In the genomic region with DNA sequence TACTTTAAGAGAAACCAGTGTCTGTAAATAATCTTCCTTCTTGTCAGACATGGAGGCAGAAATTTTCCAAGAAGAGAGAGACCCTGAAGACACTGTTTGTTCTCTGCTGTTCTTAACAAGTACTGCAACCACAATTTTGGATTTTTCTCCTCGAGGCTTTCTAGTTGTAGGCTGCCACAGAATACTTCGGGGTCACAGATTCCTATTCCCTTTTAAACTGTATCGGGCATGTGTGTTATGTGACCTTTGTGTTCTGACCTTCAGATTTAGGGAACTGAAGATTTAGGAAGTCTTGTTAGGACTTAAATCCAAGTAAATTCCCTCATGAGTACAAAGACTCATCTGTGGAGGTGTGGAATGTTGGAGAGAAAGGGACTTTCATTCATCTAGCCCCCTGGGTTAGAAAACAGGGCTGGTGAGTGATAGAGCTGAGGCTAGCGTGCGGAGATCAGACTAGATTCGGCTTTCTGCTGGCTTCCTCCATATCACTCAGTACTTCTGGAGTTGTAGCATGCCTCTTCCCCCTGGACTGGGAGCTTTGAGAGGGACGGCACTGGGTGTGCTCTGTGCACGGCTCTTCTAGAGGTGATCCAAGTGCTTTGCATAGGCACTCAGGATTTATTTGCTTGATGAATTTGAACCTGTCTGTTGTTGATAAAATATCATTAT, we compare ENCODE assay signal across 11 cellular contexts.
A peak's percentile ranks its signal among the peaks of the same experiment; 100 is the strongest.
DNase-seq lines count a peak whose midpoint lies in the region; ATAC-seq and TF ChIP-seq lines count a peak whose summit lies in the region.
"Had no signal": no experiment of that assay in that cellular context is flagged by ENCODE, and none has a peak within 500 bp of the region (broad histone marks: within the 10 kb centered on the region; RNA-seq: fewer than 3 reads in every experiment).

No MANE protein-coding gene starts in this region.

- H3K4me3 Mint-ChIP-seq in GM23338 (no peak overlapping the region), endodermal cell (no peak overlapping the region)
- H3K4me3 Mint-ChIP-seq in activated T-helper 2 cell treated with anti-CD3 and anti-CD28 coated beads, Interferon-gamma antibody, Interleukin-2, Interleukin-4, amounts not matched to agents 10 μg/mL and 5 μg/mL and 100 μg/mL, durations not matched to agents 14 hours and 24 hours and 36 hours (ENCODE audit: low read depth), result no peak overlapping the region
- no peak overlapping the region for H3K4me3 Mint-ChIP-seq in CD8-positive, alpha-beta T cell

- no peaks in the 10 kb centered on the region for H3K9me2 ChIP-seq in GM23338 (ENCODE audit: insufficient read depth)

- ATAC-seq in GM23338 (peak; percentile 64), left cardiac atrium (peak; percentile 32 to 61), sciatic nerve (peak; percentile 66)
- no peak for ATAC-seq in CD8-positive, alpha-beta T cell

- H3K27me3 ChIP-seq in GM23338 (ENCODE audit: insufficient read depth) (no peaks in the 10 kb centered on the region), endodermal cell (ENCODE audit: control insufficient read depth, insufficient read depth, low read length, poor library complexity, severe bottlenecking) (no peaks in the 10 kb centered on the region)
- no peaks in the 10 kb centered on the region for H3K27me3 ChIP-seq in CD8-positive, alpha-beta T cell (ENCODE audit: insufficient read depth, low read length)

- H3K27ac ChIP-seq in GM23338 (ENCODE audit: low read depth) (no peak overlapping the region), endodermal cell (ENCODE audit: low read depth, low read length) (no peak overlapping the region)
- H3K27ac ChIP-seq in CD8-positive, alpha-beta T cell (ENCODE audit: low read depth, low read length), result no peak overlapping the region
- H3K27ac ChIP-seq: SK-N-MC had no signal

- peak; percentile 22 for DNase-seq in GM23338 (ENCODE audit: low spot score)
- DNase-seq in activated T-helper 2 cell treated with anti-CD3 and anti-CD28 coated beads, Interferon-gamma antibody, Interleukin-2, Interleukin-4, amounts not matched to agents 10 μg/mL and 5 μg/mL and 100 μg/mL, durations not matched to agents 14 hours and 24 hours and 36 hours (ENCODE audit: low spot score), result no peak
- DNase-seq in left cardiac atrium, result no peak
- DNase-seq in sciatic nerve (ENCODE audit: low spot score), result no peak
- no peak for DNase-seq in MV-4-11 (lab: John Stamatoyannopoulos, UW)
- no peak for DNase-seq in CD8-positive, alpha-beta T cell
- no peak for DNase-seq in NCI-H1092 (lab: John Stamatoyannopoulos, UW)
- DNase-seq in endodermal cell, result no peak
- DNase-seq: Caco-2; stimulated activated CD4-positive, alpha-beta T cell treated with anti-CD3 and anti-CD28 coated beads, Interleukin-1b, Interleukin-23, amount 100 ng/mL, for 48 hours had no signal

- H2AFZ ChIP-seq in GM23338, result no peak overlapping the region

- no peaks in the 10 kb centered on the region for H4K20me1 ChIP-seq in GM23338 (replicated peaks; ENCODE audit: insufficient read depth)

- no peaks in the 10 kb centered on the region for H3K9me3 ChIP-seq in CD8-positive, alpha-beta T cell (ENCODE audit: low read length)
- no peaks in the 10 kb centered on the region for H3K9me3 ChIP-seq in endodermal cell (ENCODE audit: control insufficient read depth, low read length)
- H3K9me3 ChIP-seq: Caco-2 had no signal

- no peak for TF ChIP-seq CTCF in GM23338 (conservative IDR thresholded peaks at IDR 0.05; ENCODE audit: low read depth in 2 of 2)
- TF ChIP-seq CTCF in CD8-positive, alpha-beta T cell (IDR thresholded peaks at IDR 0.05), result no peak
- no peak for TF ChIP-seq CTCF in endodermal cell (conservative IDR thresholded peaks at IDR 0.05)

- H3K27me3 Mint-ChIP-seq in GM23338 (ENCODE audit: insufficient read depth, low read depth, poor library complexity) (peaks cover 2% of the 10 kb centered on the region), endodermal cell (ENCODE audit: insufficient read depth) (no peaks in the 10 kb centered on the region)
- H3K27me3 Mint-ChIP-seq in activated T-helper 2 cell treated with anti-CD3 and anti-CD28 coated beads, Interferon-gamma antibody, Interleukin-2, Interleukin-4, amounts not matched to agents 10 μg/mL and 5 μg/mL and 100 μg/mL, durations not matched to agents 14 hours and 24 hours and 36 hours (ENCODE audit: low read depth), result no peaks in the 10 kb centered on the region
- no peaks in the 10 kb centered on the region for H3K27me3 Mint-ChIP-seq in CD8-positive, alpha-beta T cell (ENCODE audit: low read depth)

- H3K27ac Mint-ChIP-seq in GM23338 (no peak overlapping the region), endodermal cell (no peak overlapping the region)
- peak overlapping the region; percentile 75 for H3K27ac Mint-ChIP-seq in activated T-helper 2 cell treated with anti-CD3 and anti-CD28 coated beads, Interferon-gamma antibody, Interleukin-2, Interleukin-4, amounts not matched to agents 10 μg/mL and 5 μg/mL and 100 μg/mL, durations not matched to agents 14 hours and 24 hours and 36 hours
- no peak overlapping the region for H3K27ac Mint-ChIP-seq in CD8-positive, alpha-beta T cell

- peaks cover 19% of the 10 kb centered on the region for H3K4me1 Mint-ChIP-seq in GM23338
- peaks cover 27% of the 10 kb centered on the region for H3K4me1 Mint-ChIP-seq in activated T-helper 2 cell treated with anti-CD3 and anti-CD28 coated beads, Interferon-gamma antibody, Interleukin-2, Interleukin-4, amounts not matched to agents 10 μg/mL and 5 μg/mL and 100 μg/mL, durations not matched to agents 14 hours and 24 hours and 36 hours (ENCODE audit: low read depth)
- peaks cover 21% of the 10 kb centered on the region for H3K4me1 Mint-ChIP-seq in CD8-positive, alpha-beta T cell (ENCODE audit: low read depth)
- H3K4me1 Mint-ChIP-seq in endodermal cell, result peaks cover 13% of the 10 kb centered on the region

- H3K36me3 Mint-ChIP-seq in GM23338 (ENCODE audit: low read depth), result no peaks in the 10 kb centered on the region
- peaks cover 3% of the 10 kb centered on the region for H3K36me3 Mint-ChIP-seq in activated T-helper 2 cell treated with anti-CD3 and anti-CD28 coated beads, Interferon-gamma antibody, Interleukin-2, Interleukin-4, amounts not matched to agents 10 μg/mL and 5 μg/mL and 100 μg/mL, durations not matched to agents 14 hours and 24 hours and 36 hours (ENCODE audit: low read depth)
- no peaks in the 10 kb centered on the region for H3K36me3 Mint-ChIP-seq in CD8-positive, alpha-beta T cell
- H3K36me3 Mint-ChIP-seq in endodermal cell (ENCODE audit: low read depth), result no peaks in the 10 kb centered on the region

- WGBS in endodermal cell (ENCODE audit: insufficient coverage in 1 of 2, insufficient read length in 1 of 2), 2 experiments, result 79% methylated on average over 7 to 8 of the region's 8 CpGs

- peaks cover 16% of the 10 kb centered on the region for H3K4me1 ChIP-seq in GM23338 (ENCODE audit: insufficient read depth)
- H3K4me1 ChIP-seq in CD8-positive, alpha-beta T cell (ENCODE audit: insufficient read depth, low read length), result no peaks in the 10 kb centered on the region
- H3K4me1 ChIP-seq in endodermal cell (ENCODE audit: control insufficient read depth, insufficient read depth, low read length), result no peaks in the 10 kb centered on the region

- CTCF ChIA-PET in CD8-positive, alpha-beta T cell (lab: Charles Lee), result no interaction called here

- POLR2A ChIA-PET in CD8-positive, alpha-beta T cell (lab: Charles Lee), result no interaction called here

- no peak overlapping the region for H3K9ac ChIP-seq in endodermal cell (ENCODE audit: extremely low read depth, low read length, poor library complexity, severe bottlenecking)

- no peaks in the 10 kb centered on the region for H3K79me2 ChIP-seq in GM23338 (replicated peaks; ENCODE audit: insufficient read depth)

- no peaks in the 10 kb centered on the region for H3K9me3 Mint-ChIP-seq in GM23338
- H3K9me3 Mint-ChIP-seq in activated T-helper 2 cell treated with anti-CD3 and anti-CD28 coated beads, Interferon-gamma antibody, Interleukin-2, Interleukin-4, amounts not matched to agents 10 μg/mL and 5 μg/mL and 100 μg/mL, durations not matched to agents 14 hours and 24 hours and 36 hours, result no peaks in the 10 kb centered on the region
- no peaks in the 10 kb centered on the region for H3K9me3 Mint-ChIP-seq in CD8-positive, alpha-beta T cell
- H3K9me3 Mint-ChIP-seq in endodermal cell, result no peaks in the 10 kb centered on the region

- no peaks in the 10 kb centered on the region for H3K36me3 ChIP-seq in GM23338 (ENCODE audit: insufficient read depth)
- H3K36me3 ChIP-seq in CD8-positive, alpha-beta T cell (ENCODE audit: insufficient read depth, low read length), result no peaks in the 10 kb centered on the region
- no peaks in the 10 kb centered on the region for H3K36me3 ChIP-seq in endodermal cell (ENCODE audit: control insufficient read depth, insufficient read depth, low read length)

- no peaks in the 10 kb centered on the region for H3F3A ChIP-seq in GM23338 (replicated peaks; ENCODE audit: low read depth)

- H3K4me2 ChIP-seq in GM23338, result no peak overlapping the region

- intact Hi-C loops in activated T-helper 2 cell treated with anti-CD3 and anti-CD28 coated beads, Interferon-gamma antibody, Interleukin-2, Interleukin-4, amounts not matched to agents 10 μg/mL and 5 μg/mL and 100 μg/mL, durations not matched to agents 14 hours and 24 hours and 36 hours (cut with micrococcal nuclease), result loop anchor here (1.0 to 10.0 kb wide), 6 partner anchors 9 to 472 kb away; a partner anchor contains a TSS
- intact Hi-C loops in left cardiac atrium (cut with DNase I), result no loop called here
- intact Hi-C loops in sciatic nerve (cut with DNase I), result no loop called here
- intact Hi-C loops in CD8-positive, alpha-beta T cell (cut with DNase I, micrococcal nuclease), result loop anchor here in 1 of 2 experiments (2.0 kb wide), 1 partner anchor 48 kb away; no protein-coding TSS in a partner anchor

- H3K4me3 ChIP-seq in GM23338 (no peak overlapping the region), endodermal cell (ENCODE audit: low read length) (no peak overlapping the region)
- H3K4me3 ChIP-seq in CD8-positive, alpha-beta T cell (ENCODE audit: low read depth, low read length), result no peak overlapping the region
- H3K4me3 ChIP-seq: SK-N-MC had no signal
